Comparison of ENCODE assay signal across 7 cellular contexts in genomic region chr22:11600161-11600560, GRCh38.
DNase-seq lines count a peak whose midpoint lies in the region; ATAC-seq, FAIRE-seq and TF ChIP-seq lines count a peak whose summit lies in the region.
"Not testable (repeated sequence)": the region's sequence is repeated elsewhere in the genome, so short reads cannot be mapped to it uniquely, and the experiment has no call there.

No MANE protein-coding gene starts in this region.

- POLR2A ChIA-PET in K562 (lab: Yijun Ruan, JAX): not testable (repeated sequence)

- H3K36me3 ChIP-seq in K562 (ENCODE audit: control insufficient read depth, insufficient read depth, low read length); esophagus muscularis mucosa; kidney (ENCODE audit: control insufficient read depth in 1 of 2, insufficient read depth in 2 of 2, low read length in 2 of 2); osteoblast (ENCODE audit: insufficient read depth, low read length); vagina: not testable (repeated sequence)

- not testable (repeated sequence) for H4K20me1 ChIP-seq in K562 (replicated peaks; ENCODE audit: control insufficient read depth, insufficient read depth, low read length); osteoblast (ENCODE audit: insufficient read depth, low read length)

- not testable (repeated sequence) for TF ChIP-seq EP300 in K562 (IDR thresholded peaks at IDR 0.05; ENCODE audit: low read length); esophagus muscularis mucosa (IDR thresholded peaks at IDR 0.05)

- peak; percentile 7 for DNase-seq in AG20443 (ENCODE audit: low spot score)
- peak; percentile 14 for DNase-seq in GM10266 (ENCODE audit: extremely low spot score)
- peak in 2 of 4 experiments; percentile 13 to 20 for DNase-seq in K562 (ENCODE audit: extremely low read depth in 1 of 4, low spot score in 3 of 4)
- peak; percentile 75 for DNase-seq in esophagus muscularis mucosa (ENCODE audit: extremely low spot score)
- DNase-seq in kidney: peak; percentile 66
- DNase-seq in osteoblast (ENCODE audit: insufficient read length, low spot score, missing footprints): peak; percentile 77
- peak; percentile 83 to 95 for DNase-seq in vagina (ENCODE audit: extremely low spot score in 2 of 2)

- not testable (repeated sequence) for BruUV-seq in K562 (replicated peaks; lab: Mats Ljungman, UMichigan)

- CTCF ChIA-PET in K562 (lab: Yijun Ruan, JAX; ENCODE audit: low intra/inter-chr PET ratio): not testable (repeated sequence)

- H2AFZ ChIP-seq in K562 (ENCODE audit: low read depth, low read length); osteoblast (ENCODE audit: low read length): not testable (repeated sequence)

- not testable (repeated sequence) for FAIRE-seq in K562 (lab: Jason Lieb, UNC); kidney (lab: Jason Lieb, UNC)

- H3K9ac ChIP-seq in K562 (ENCODE audit: insufficient read depth in 1 of 2, low read depth in 2 of 2, low read length in 2 of 2); kidney (ENCODE audit: low read length in 2 of 2): not testable (repeated sequence)

- WGBS in K562 (ENCODE audit: insufficient coverage, low coverage, missing lambda C conversion rate): 8% methylated on average over 11 of the region's 23 CpGs
- 83% methylated on average over 23 of the region's 23 CpGs for WGBS in esophagus muscularis mucosa

- not testable (repeated sequence) for H3K27ac ChIP-seq in K562 (ENCODE audit: extremely low read depth, low read depth, low read length); esophagus muscularis mucosa (replicated peaks in 1 of 4); kidney (ENCODE audit: low read depth in 2 of 2, low read length in 2 of 2); osteoblast (ENCODE audit: low read depth, low read length); vagina

- intact Hi-C loops in K562 (cut with micrococcal nuclease); esophagus muscularis mucosa (cut with DNase I); kidney (cut with DNase I); vagina (cut with DNase I): not testable (repeated sequence)

- not testable (repeated sequence) for H3K9me1 ChIP-seq in K562 (ENCODE audit: control insufficient read depth, insufficient read depth, low read length)

- not testable (repeated sequence) for ATAC-seq in K562

- H3K9me3 ChIP-seq in K562 (replicated peaks; ENCODE audit: control insufficient read depth, insufficient read depth, low read depth, low read length); kidney (ENCODE audit: control insufficient read depth in 1 of 2, low read length in 2 of 2); osteoblast (ENCODE audit: low read depth, low read length): not testable (repeated sequence)
- H3K9me3 ChIP-seq in esophagus muscularis mucosa: peaks cover 0 to 45% (median 14%) of the 10 kb centered on the region in 4 donors
- peaks cover 14% of the 10 kb centered on the region for H3K9me3 ChIP-seq in vagina

- TF ChIP-seq CTCF in GM10266 (IDR thresholded peaks at IDR 0.05; ENCODE audit: control insufficient read depth, insufficient read depth, low read depth, missing control alignments); K562 (IDR thresholded peaks at IDR 0.05 in 2 of 3, conservative IDR thresholded peaks at IDR 0.05 in 1 of 3; ENCODE audit: insufficient read depth in 2 of 3, low read depth in 1 of 3, low read length in 3 of 3); esophagus muscularis mucosa (IDR thresholded peaks at IDR 0.05); kidney (IDR thresholded peaks at IDR 0.05; ENCODE audit: borderline replicate concordance, extremely low read depth, insufficient read depth); osteoblast (IDR thresholded peaks at IDR 0.05; ENCODE audit: extremely low read depth, low read depth, low read length); vagina (IDR thresholded peaks at IDR 0.05): not testable (repeated sequence)

- TF ChIP-seq POLR2A in K562 (conservative IDR thresholded peaks at IDR 0.05); esophagus muscularis mucosa (IDR thresholded peaks at IDR 0.05; ENCODE audit: low read depth); vagina (IDR thresholded peaks at IDR 0.05): not testable (repeated sequence)

- TF ChIP-seq RAD21 in K562 (CRISPR knock-in tag; conservative IDR thresholded peaks at IDR 0.05 in 1 of 2, IDR thresholded peaks at IDR 0.05 in 1 of 2): not testable (repeated sequence)

- not testable (repeated sequence) for H3K4me2 ChIP-seq in K562 (ENCODE audit: insufficient read depth, low read length); osteoblast (ENCODE audit: insufficient read depth, low read length)

- in situ Hi-C loops in K562 (cut with MboI): loop anchor here (25.0 kb wide), 1 partner anchor 313 kb away; no protein-coding TSS in a partner anchor

- not testable (repeated sequence) for H3K4me3 ChIP-seq in K562; esophagus muscularis mucosa; kidney (ENCODE audit: low read length in 2 of 2); osteoblast (ENCODE audit: insufficient read depth, low read length); vagina

- H3K27me3 ChIP-seq in K562 (ENCODE audit: control insufficient read depth in 2 of 2, insufficient read depth in 2 of 2, low read length in 2 of 2); osteoblast (ENCODE audit: insufficient read depth, low read length); vagina: not testable (repeated sequence)
- H3K27me3 ChIP-seq in esophagus muscularis mucosa: peaks cover 0 to 16% (median 0%) of the 10 kb centered on the region in 4 donors

- H3K79me2 ChIP-seq in K562 (ENCODE audit: control insufficient read depth, insufficient read depth, low read length); osteoblast (ENCODE audit: insufficient read depth, low read length): not testable (repeated sequence)

- H3K4me1 ChIP-seq in K562 (replicated peaks in 1 of 2; ENCODE audit: control insufficient read depth in 2 of 2, insufficient read depth in 2 of 2, low read length in 2 of 2); esophagus muscularis mucosa; kidney (ENCODE audit: control insufficient read depth in 1 of 2, insufficient read depth in 1 of 2, low read depth in 1 of 2, low read length in 2 of 2); osteoblast (ENCODE audit: insufficient read depth, low read length); vagina: not testable (repeated sequence)

TF ChIP-seq in K562, 482 proteins besides CTCF, POLR2A, EP300 and RAD21:
- TF ChIP-seq NRF1 (conservative IDR thresholded peaks at IDR 0.05 in 1 of 2, IDR thresholded peaks at IDR 0.05 in 1 of 2): peak; percentile 65 to 67
